6 cellular contexts compared by ENCODE assay signal in genomic region chr5:94808497-94808896, GRCh38.
"Had no signal": no experiment of that assay in that cellular context is flagged by ENCODE, and none has a peak within 500 bp of the region (broad histone marks: within the 10 kb centered on the region; RNA-seq: fewer than 3 reads in every experiment).

No MANE protein-coding gene starts in this region.

- DNase-seq: GDM1, GF-D8 had no signal

- FAIRE-seq: G401.6, GM12878, GM12891, GM12892 had no signal

- ATAC-seq: GM12878 had no signal
